Comparison of ENCODE assay signal across 13 cellular contexts in the genomic region with DNA sequence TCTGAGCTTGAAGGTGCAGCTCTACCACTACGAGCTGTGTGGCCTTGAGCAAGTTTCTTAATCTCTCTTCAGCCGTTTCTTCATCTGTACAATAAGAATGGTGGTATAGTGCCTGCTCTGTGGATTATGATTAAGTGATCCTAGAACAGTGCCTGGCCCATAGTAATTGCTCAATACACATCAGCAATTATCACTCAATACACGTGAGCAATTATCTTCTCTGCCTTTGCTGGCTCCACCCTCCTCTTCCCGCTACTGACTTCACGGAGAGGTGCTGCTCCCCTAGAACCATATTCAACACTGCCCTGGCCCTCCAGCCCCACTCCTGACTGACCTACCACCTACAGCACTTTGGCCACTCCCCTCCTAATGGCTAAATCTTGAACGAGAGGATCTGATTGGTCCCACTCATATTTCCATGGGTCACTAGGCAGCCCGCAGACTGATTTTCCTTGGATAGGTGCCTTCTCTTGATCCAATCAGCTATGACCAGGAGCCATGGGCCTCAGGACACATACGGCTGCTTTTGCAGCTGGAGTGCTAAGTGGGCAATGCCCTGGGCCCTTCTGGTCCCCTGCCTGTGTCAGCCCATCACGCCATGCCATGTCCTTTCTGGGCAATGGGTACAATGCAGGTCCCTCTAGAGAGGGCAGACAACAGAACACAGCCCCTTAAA.
DNase-seq lines count a peak whose midpoint lies in the region; TF ChIP-seq lines count a peak whose summit lies in the region.
"Had no signal": no experiment of that assay in that cellular context is flagged by ENCODE, and none has a peak within 500 bp of the region (broad histone marks: within the 10 kb centered on the region; RNA-seq: fewer than 3 reads in every experiment).

No MANE protein-coding gene starts in this region.

- H3K9me3 ChIP-seq in AG04450 (ENCODE audit: control insufficient read depth, insufficient read depth, low read length) (peaks cover 3% of the 10 kb centered on the region; the same call in 1 of the 2 replicates), NT2/D1 (ENCODE audit: insufficient read depth, low read length) (no peaks in the 10 kb centered on the region), trophoblast cell (ENCODE audit: insufficient read depth, low read depth, low read length) (no peaks in the 10 kb centered on the region), prostate gland (no peaks in the 10 kb centered on the region)
- H3K9me3 ChIP-seq: adrenal gland, BLaER1 had no signal

- peaks cover 28% of the 10 kb centered on the region for H3K4me1 ChIP-seq in NT2/D1 (ENCODE audit: insufficient read depth, insufficient read length)
- peaks cover 32 to 41% of the 10 kb centered on the region in 2 experiments for H3K4me1 ChIP-seq in trophoblast cell (ENCODE audit: control insufficient read depth in 1 of 2, insufficient read depth in 2 of 2, low read length in 2 of 2)
- no peaks in the 10 kb centered on the region for H3K4me1 ChIP-seq in prostate gland (replicated peaks)

- DNase-seq in AG04450 (ENCODE audit: low read depth, low spot score) (no peak), NT2/D1 (ENCODE audit: low read depth, low spot score) (no peak), epithelial cell of prostate (ENCODE audit: low read depth, low spot score) (no peak), trophoblast cell (no peak), posterior vena cava (ENCODE audit: low spot score) (no peak), NCI-H1930 (lab: John Stamatoyannopoulos, UW) (no peak), prostate gland (ENCODE audit: low spot score) (no peak), OCI-M2 (lab: John Stamatoyannopoulos, UW; ENCODE audit: unreplicated experiment) (no peak)
- DNase-seq: activated CD8-positive, alpha-beta memory T cell treated with anti-CD3 and anti-CD28 coated beads for 24 hours; NCI-H2029 treated with DMSO at 0.1 percent for 48 hours; SHP77 treated with DMSO at 0.1 percent for 48 hours had no signal

- H3K9ac ChIP-seq in NT2/D1 (ENCODE audit: insufficient read length, low read depth) (peak overlapping the region; percentile 34), trophoblast cell (ENCODE audit: low read length) (no peak overlapping the region)
- H3K9ac ChIP-seq: BLaER1 had no signal

- H3K4ac ChIP-seq in trophoblast cell (ENCODE audit: low read depth, low read length), result peak overlapping the region; percentile 32

- H3K79me1 ChIP-seq in trophoblast cell (ENCODE audit: low read length), result peaks cover 43% of the 10 kb centered on the region

- H3K4me3 ChIP-seq in AG04450 (ENCODE audit: low read depth, low read length), result no peak overlapping the region
- H3K4me3 ChIP-seq in NT2/D1 (ENCODE audit: insufficient read length, low read depth), result no peak overlapping the region
- H3K4me3 ChIP-seq in trophoblast cell (ENCODE audit: low read depth, low read length), result no peak overlapping the region
- H3K4me3 ChIP-seq in prostate gland, result no peak overlapping the region
- H3K4me3 ChIP-seq: adrenal gland, BLaER1 had no signal

- peak overlapping the region; percentile 35 for H2AFZ ChIP-seq in trophoblast cell (ENCODE audit: insufficient read depth, low read length, poor library complexity)

- CTCF ChIA-PET in AG04450 (lab: Charles Lee), result no interaction called here

- H3K23ac ChIP-seq in trophoblast cell (ENCODE audit: low read length), result no peak overlapping the region

- peak overlapping the region; percentile 90 for H2BK120ac ChIP-seq in trophoblast cell (ENCODE audit: insufficient read depth, low read length, poor library complexity)

- H3K4me2 ChIP-seq in trophoblast cell (ENCODE audit: low read length), result peak overlapping the region; percentile 36
- H3K4me2 ChIP-seq: BLaER1 had no signal

- H4K12ac ChIP-seq in trophoblast cell (ENCODE audit: low read depth, low read length), result peak overlapping the region; percentile 13

- H4K8ac ChIP-seq in trophoblast cell (ENCODE audit: low read depth, low read length), result peak overlapping the region; percentile 60

- no CpG with 5 or more reads among the region's 9 CpGs for WGBS in trophoblast cell (ENCODE audit: extremely low coverage, insufficient coverage, insufficient read length)
- WGBS in prostate gland, result 94% methylated on average over 9 of the region's 9 CpGs

- peak overlapping the region; percentile 94 for H4K91ac ChIP-seq in trophoblast cell (ENCODE audit: low read depth, low read length)

- POLR2A ChIA-PET in AG04450 (lab: Yijun Ruan, JAX), result interaction anchor here (1.1 to 2.9 kb wide), 3 partner anchors 8 to 20 kb away, joined by 4 to 13 read pairs (median 7); no protein-coding TSS in a partner anchor

- H3K18ac ChIP-seq in trophoblast cell (ENCODE audit: low read length), result peak overlapping the region; percentile 69

- H3K27ac ChIP-seq in AG04450 (ENCODE audit: low read depth, low read length) (peak overlapping the region; percentile 97), epithelial cell of prostate (peak overlapping the region; percentile 78), trophoblast cell (ENCODE audit: low read depth, low read length) (peak overlapping the region; percentile 95), prostate gland (no peak overlapping the region)
- H3K27ac ChIP-seq: BLaER1 had no signal

- intact Hi-C loops in posterior vena cava (cut with DNase I), result loop anchor here in 1 of 2 donors (10.0 kb wide), 1 partner anchor 87 kb away; no protein-coding TSS in a partner anchor
- intact Hi-C loops in prostate gland (cut with DNase I), result no loop called here

- no peaks in the 10 kb centered on the region for H3K27me3 ChIP-seq in AG04450 (ENCODE audit: control insufficient read depth, insufficient read depth, low read length)
- no peaks in the 10 kb centered on the region for H3K27me3 ChIP-seq in NT2/D1 (ENCODE audit: insufficient read depth, insufficient read length)
- no peaks in the 10 kb centered on the region for H3K27me3 ChIP-seq in trophoblast cell (ENCODE audit: insufficient read depth, low read length)
- H3K27me3 ChIP-seq in prostate gland (replicated peaks; ENCODE audit: insufficient read depth), result no peaks in the 10 kb centered on the region
- H3K27me3 ChIP-seq: adrenal gland, BLaER1 had no signal

- no peak for TF ChIP-seq CTCF in AG04450 (IDR thresholded peaks at IDR 0.05; ENCODE audit: low read depth, low read length)
- no peak for TF ChIP-seq CTCF in prostate gland (IDR thresholded peaks at IDR 0.05)

- peak overlapping the region; percentile 78 for H2BK12ac ChIP-seq in trophoblast cell (ENCODE audit: low read length)

- H3K36me3 ChIP-seq in NT2/D1 (ENCODE audit: insufficient read depth, insufficient read length, low read length) (peaks cover 14% of the 10 kb centered on the region), trophoblast cell (ENCODE audit: control insufficient read depth in 1 of 2, insufficient read depth in 2 of 2, low read length in 2 of 2) (peaks cover 8 to 17% of the 10 kb centered on the region in 2 experiments), prostate gland (no peaks in the 10 kb centered on the region)
- H3K36me3 ChIP-seq: adrenal gland had no signal

- peak overlapping the region; percentile 65 for H2AK5ac ChIP-seq in trophoblast cell (ENCODE audit: low read length)

- TF ChIP-seq POLR2A in prostate gland (IDR thresholded peaks at IDR 0.05), result no peak

- H3K79me2 ChIP-seq in trophoblast cell (ENCODE audit: control insufficient read depth, insufficient read depth, low read length, poor library complexity), result peaks cover 12% of the 10 kb centered on the region

- H3K14ac ChIP-seq in trophoblast cell (ENCODE audit: low read length), result peak overlapping the region; percentile 82

- H2BK5ac ChIP-seq in trophoblast cell (ENCODE audit: low read depth, low read length, poor library complexity), result peak overlapping the region; percentile 64

Comparison
In these comparisons a context has a peak if more than half of its experiments do, and no peak if none do; other contexts are left out.
1. H3K27ac ChIP-seq: peak in AG04450 (single experiment), epithelial cell of prostate (single experiment) and trophoblast cell (single experiment); none in prostate gland (0 of 2).